ENCODE assay signal across 9 cellular contexts in the genomic region with DNA sequence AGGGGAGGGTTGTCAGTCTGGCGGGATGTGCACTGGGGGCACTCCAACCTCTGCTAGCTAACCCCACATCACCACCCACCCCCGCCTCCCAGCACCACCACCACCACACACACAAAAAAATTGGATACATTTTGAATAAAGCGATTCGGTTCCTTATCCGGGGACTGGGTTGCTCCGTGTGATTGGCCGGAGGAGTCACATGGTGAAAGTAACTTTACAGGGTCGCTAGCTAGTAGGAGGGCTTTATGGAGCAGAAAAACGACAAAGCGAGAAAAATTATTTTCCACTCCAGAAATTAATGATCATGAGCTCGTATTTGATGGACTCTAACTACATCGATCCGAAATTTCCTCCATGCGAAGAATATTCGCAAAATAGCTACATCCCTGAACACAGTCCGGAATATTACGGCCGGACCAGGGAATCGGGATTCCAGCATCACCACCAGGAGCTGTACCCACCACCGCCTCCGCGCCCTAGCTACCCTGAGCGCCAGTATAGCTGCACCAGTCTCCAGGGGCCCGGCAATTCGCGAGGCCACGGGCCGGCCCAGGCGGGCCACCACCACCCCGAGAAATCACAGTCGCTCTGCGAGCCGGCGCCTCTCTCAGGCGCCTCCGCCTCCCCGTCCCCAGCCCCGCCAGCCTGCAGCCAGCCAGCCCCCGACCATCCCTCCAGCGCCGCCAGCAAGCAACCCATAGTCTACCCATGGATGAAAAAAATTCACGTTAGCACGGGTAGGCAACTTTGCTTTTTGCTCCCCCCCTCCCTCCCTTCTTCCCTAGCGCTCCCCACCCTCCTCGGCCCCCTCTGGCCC. TPM values are rescaled to one million over a fixed set of nuclear protein-coding genes. Genes with fewer than 3 reads are reported as not detected.
DNase-seq lines count a peak whose midpoint lies in the region; ATAC-seq and TF ChIP-seq lines count a peak whose summit lies in the region.
"Had no signal": no experiment of that assay in that cellular context is flagged by ENCODE, and none has a peak within 500 bp of the region (broad histone marks: within the 10 kb centered on the region; RNA-seq: fewer than 3 reads in every experiment).

A gene (plus strand): TSS at position 211 of the 817 bp plus-strand sequence. CDS start 88 bp downstream, at position 299.

- H3K9me3 Mint-ChIP-seq in osteocyte (ENCODE audit: unreplicated experiment): no peaks in the 10 kb centered on the region

- CTCF ChIA-PET in PC-3 (lab: Charles Lee): no interaction called here

- peaks cover 95% of the 10 kb centered on the region for H3K27me3 Mint-ChIP-seq in osteocyte (ENCODE audit: unreplicated experiment)

- H3K4me2 ChIP-seq in PC-3 (ENCODE audit: low read length): peak within 1 kb of the TSS; percentile 82
- H3K4me2 ChIP-seq in fibroblast of lung (ENCODE audit: extremely low read depth, insufficient read depth, low read length): peak within 1 kb of the TSS; percentile 81

- no peak for ATAC-seq in PC-3

- H3K27ac ChIP-seq in PC-3 (ENCODE audit: low read length) (no peak within 1 kb of the TSS), fibroblast of lung (ENCODE audit: insufficient read depth, low read length) (no peak within 1 kb of the TSS)

- H3K4me1 Mint-ChIP-seq in osteocyte (ENCODE audit: unreplicated experiment): no peaks in the 10 kb centered on the region

- POLR2A ChIA-PET in PC-3 (lab: Charles Lee; ENCODE audit: unreplicated experiment): no interaction called here

- H3K9ac ChIP-seq in PC-3 (ENCODE audit: low read length): no peak within 1 kb of the TSS
- peak within 1 kb of the TSS; percentile 46 for H3K9ac ChIP-seq in fibroblast of lung (ENCODE audit: insufficient read depth, low read length)

- H3F3A ChIP-seq in PC-3 (ENCODE audit: low read length, unreplicated experiment): no peaks in the 10 kb centered on the region

- DNase-seq in H4 (ENCODE audit: low spot score) (peak; percentile 43), PC-3 (no peak), fibroblast of lung (ENCODE audit: low read depth in 2 of 2) (peak; percentile 29 to 42), osteocyte (ENCODE audit: extremely low spot score, unreplicated experiment) (no peak), cortex of kidney (lab: John Stamatoyannopoulos, UW) (no peak), NCI-H2196 treated with DMSO at 0.1 percent for 48 hours (lab: John Stamatoyannopoulos, UW; ENCODE audit: unreplicated experiment) (no peak), NCI-H226 (no peak)

- H3K4me1 ChIP-seq in PC-3 (ENCODE audit: insufficient read depth, low read length) (peaks cover 17% of the 10 kb centered on the region), fibroblast of lung (ENCODE audit: control insufficient read depth, extremely low read depth, insufficient read depth, low read length) (no peaks in the 10 kb centered on the region)

- H3K36me3 ChIP-seq in PC-3 (ENCODE audit: low read depth, low read length): no peaks in the 10 kb centered on the region
- H3K36me3 ChIP-seq in fibroblast of lung (ENCODE audit: control insufficient read depth, insufficient read depth, low read length): no peaks in the 10 kb centered on the region

- H2AFZ ChIP-seq in PC-3 (ENCODE audit: low read length) (peak within 1 kb of the TSS; percentile 64; the same call in 1 of the 2 replicates), fibroblast of lung (ENCODE audit: low read length) (peak within 1 kb of the TSS; percentile 85)

- no peaks in the 10 kb centered on the region for H3K79me2 ChIP-seq in PC-3 (ENCODE audit: low read length)
- H3K79me2 ChIP-seq in fibroblast of lung (ENCODE audit: control insufficient read depth, insufficient read depth, low read length): no peaks in the 10 kb centered on the region

- H4K20me1 ChIP-seq in PC-3 (ENCODE audit: low read length): no peaks in the 10 kb centered on the region
- H4K20me1 ChIP-seq in fibroblast of lung (ENCODE audit: control insufficient read depth, extremely low read depth, insufficient read depth, low read length): no peaks in the 10 kb centered on the region

- H3K27ac Mint-ChIP-seq in osteocyte (ENCODE audit: unreplicated experiment): no peak within 1 kb of the TSS

- TF ChIP-seq CTCF in PC-3 (conservative IDR thresholded peaks at IDR 0.05; ENCODE audit: low read depth, low read length): no peak
- TF ChIP-seq CTCF in fibroblast of lung (conservative IDR thresholded peaks at IDR 0.05 in 1 of 2, IDR thresholded peaks at IDR 0.05 in 1 of 2; ENCODE audit: low read depth in 1 of 2, low read length in 2 of 2): no peak
- no peak for TF ChIP-seq CTCF in osteocyte (IDR thresholded peaks at IDR 0.05)

- intact Hi-C loops in PC-3 (cut with micrococcal nuclease): no loop called here

- H3K36me3 Mint-ChIP-seq in osteocyte (ENCODE audit: unreplicated experiment): no peaks in the 10 kb centered on the region

- no TSS peak for BruUV-seq in PC-3 (replicated peaks; lab: Mats Ljungman, UMichigan)

- no peaks in the 10 kb centered on the region for H3K9me3 ChIP-seq in PC-3 (ENCODE audit: low read length)
- H3K9me3 ChIP-seq in fibroblast of lung (ENCODE audit: control insufficient read depth, insufficient read depth, low read depth, low read length): no peaks in the 10 kb centered on the region

- no peaks in the 10 kb centered on the region for H3K9me2 ChIP-seq in PC-3 (replicated peaks; ENCODE audit: low read length)

- H3K27me3 ChIP-seq in PC-3 (ENCODE audit: low read length) (peaks cover 8% of the 10 kb centered on the region; the same call in 1 of the 2 replicates), fibroblast of lung (ENCODE audit: control insufficient read depth, insufficient read depth, low read length) (no peaks in the 10 kb centered on the region)

- peak within 1 kb of the TSS; percentile 52 for H3K4me3 ChIP-seq in GM08714 (ENCODE audit: low read length)
- H3K4me3 ChIP-seq in PC-3 (ENCODE audit: low read length): no peak within 1 kb of the TSS; the same call in 1 of the 2 replicates
- peak within 1 kb of the TSS; percentile 69 to 85 (median 76) for H3K4me3 ChIP-seq in fibroblast of lung (replicated peaks in 1 of 4; ENCODE audit: control extremely low read depth in 1 of 4, insufficient read depth in 1 of 4, low read depth in 3 of 4, low read length in 4 of 4)

- H3K4me3 Mint-ChIP-seq in osteocyte (ENCODE audit: unreplicated experiment): peak within 1 kb of the TSS; percentile 57

RNA-seq across cellular contexts. Expression of the gene that starts here (rescaled TPM):
- 0.37 and 1.9 TPM in 2 replicates for total RNA-seq in H4 (2014; rRNA removed; shearing (Covaris generic))
- total RNA-seq in PC-3 (2014; rRNA removed): 1.8 and 2.6 TPM in 2 replicates
- total RNA-seq in fibroblast of lung: 0.17 and 0.26 TPM in 2 replicates
- 0.17 and 0.98 TPM in 2 replicates for polyA plus RNA-seq in fibroblast of lung
- polyA plus RNA-seq in fibroblast of lung (2012): 0.91 and 2.5 TPM in 2 replicates
- polyA minus RNA-seq in fibroblast of lung (ENCODE audit: low replicate concordance): 1.5 TPM in 1 of 2 replicates, not detected in the other
- total RNA-seq in osteocyte: not detected in 2 replicates
- total RNA-seq: T-helper 2 cell treated with Interferon-gamma antibody and Interleukin-4, amounts not matched to agents 100 ng/mL and 5 ng/mL, for 36 hours had no signal

Comparison
In these comparisons a context has a peak if more than half of its experiments do, and no peak if none do; other contexts are left out.
1. DNase-seq: peak in H4 (single experiment) and fibroblast of lung (2 of 2); none in PC-3 (single experiment), osteocyte (single experiment), cortex of kidney (single experiment), NCI-H2196 treated with DMSO at 0.1 percent for 48 hours (single experiment) and NCI-H226 (single experiment).